In the genomic region with DNA sequence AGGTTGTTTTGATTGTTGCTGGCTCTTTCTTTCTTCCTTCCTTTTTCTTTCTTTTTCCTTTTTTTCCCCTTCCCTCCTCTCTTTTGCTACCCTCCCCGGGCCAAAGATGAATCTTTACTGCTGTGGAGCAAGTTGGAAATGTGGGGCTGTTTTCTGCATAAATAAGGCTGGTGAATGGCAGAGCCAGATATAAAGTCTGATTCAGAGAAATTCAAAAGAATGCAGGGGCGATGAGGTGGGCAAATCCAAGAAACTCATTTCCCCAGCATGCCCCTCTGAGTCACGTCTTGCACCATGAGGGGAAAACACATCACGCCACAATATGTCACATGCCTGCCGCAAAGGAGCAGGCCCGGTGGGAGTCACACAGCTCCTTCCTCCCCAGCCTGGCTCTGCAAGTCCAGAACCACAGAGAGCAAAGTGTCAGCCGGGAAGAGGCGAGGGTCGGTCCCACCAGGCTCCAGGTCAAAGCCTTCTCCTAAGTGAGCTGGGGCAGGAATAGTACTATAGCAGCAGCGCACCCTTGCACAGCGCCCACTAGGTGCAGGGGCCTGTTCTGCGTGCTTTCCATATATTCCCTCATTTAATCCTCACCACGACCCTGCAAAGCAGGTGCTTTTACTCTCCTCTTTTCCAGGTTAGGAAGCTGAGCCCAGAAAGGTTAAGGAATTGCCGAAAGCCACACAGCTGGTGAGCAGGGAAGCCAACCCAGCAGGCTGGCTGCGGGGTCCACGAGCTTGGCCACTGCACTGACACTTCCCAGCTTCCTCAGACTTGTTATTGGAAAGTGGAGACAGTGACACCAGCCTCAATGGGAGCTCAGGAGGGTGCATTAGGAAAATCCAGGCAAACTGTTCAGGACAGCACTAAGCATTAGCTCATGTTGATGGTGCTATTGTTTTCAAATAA, we compare ENCODE assay signal across 8 cellular contexts.
DNase-seq lines count a peak whose midpoint lies in the region; ATAC-seq, FAIRE-seq and TF ChIP-seq lines count a peak whose summit lies in the region.

No MANE protein-coding gene starts in this region.

- no peak overlapping the region for H2BK120ac ChIP-seq in neuronal stem cell (ENCODE audit: low read depth, low read length)

- FAIRE-seq in HTR-8/SVneo (lab: Jason Lieb, UNC): no peak

- H3K4me3 ChIP-seq in foreskin fibroblast (ENCODE audit: low read depth in 1 of 2, low read length in 2 of 2) (peak overlapping the region; percentile 40 to 42), neuronal stem cell (ENCODE audit: low read length in 2 of 2) (peak overlapping the region in 1 of 2 donors; percentile 42)

- H3K4ac ChIP-seq in neuronal stem cell (ENCODE audit: low read length): no peak overlapping the region

- no peaks in the 10 kb centered on the region for H3K9me3 ChIP-seq in neuronal stem cell (replicated peaks in 1 of 2; ENCODE audit: control insufficient read depth in 2 of 2, insufficient read depth in 1 of 2, low read depth in 1 of 2, low read length in 2 of 2)

- H2BK12ac ChIP-seq in neuronal stem cell (ENCODE audit: low read length): no peak overlapping the region

- ATAC-seq in GM19395 (IDR thresholded peaks at IDR 0.05; ENCODE audit: unreplicated experiment): no peak

- no peak overlapping the region for H4K8ac ChIP-seq in neuronal stem cell (ENCODE audit: low read depth, low read length)

- peak overlapping the region; percentile 48 for H3K4me2 ChIP-seq in neuronal stem cell (ENCODE audit: insufficient read depth, low read length, poor library complexity, severe bottlenecking)

- H3K36me3 ChIP-seq in neuronal stem cell (replicated peaks in 1 of 2; ENCODE audit: control insufficient read depth in 2 of 2, insufficient read depth in 2 of 2, low read length in 2 of 2): no peaks in the 10 kb centered on the region

- CTCF ChIA-PET in RWPE1 (lab: Yijun Ruan, JAX): interaction anchor here (0.6 to 1.7 kb wide), 22 partner anchors 9 to 1518 kb away, joined by 3 to 7 read pairs (median 3); no protein-coding TSS in a partner anchor

- TF ChIP-seq CTCF in RWPE1 (conservative IDR thresholded peaks at IDR 0.05; ENCODE audit: low read depth) (peak; percentile 73), foreskin fibroblast (IDR thresholded peaks at IDR 0.05; ENCODE audit: low read depth, low read length) (peak; percentile 77)

- H2BK5ac ChIP-seq in neuronal stem cell (ENCODE audit: low read length): peak overlapping the region; percentile 16

- POLR2A ChIA-PET in RWPE1 (lab: Yijun Ruan, JAX; ENCODE audit: low non-redundant PET): no interaction called here

- H3K27ac ChIP-seq in RWPE1 (peak overlapping the region; percentile 98), neuronal stem cell (replicated peaks; ENCODE audit: low read length) (peak overlapping the region; percentile 91), substantia nigra (ENCODE audit: low read depth, low read length, poor library complexity, severe bottlenecking) (peak overlapping the region; percentile 95)

- peaks cover 0 to 4% (median 0%) of the 10 kb centered on the region in 3 experiments for H3K27me3 ChIP-seq in neuronal stem cell (ENCODE audit: control insufficient read depth in 3 of 3, insufficient read depth in 3 of 3, low read depth in 1 of 3, low read length in 3 of 3)

- no peak overlapping the region for H3K14ac ChIP-seq in neuronal stem cell (ENCODE audit: low read length)

- H2BK15ac ChIP-seq in neuronal stem cell (ENCODE audit: low read length): no peak overlapping the region

- no CpG with 5 or more reads among the region's 16 CpGs for WGBS in neuronal stem cell (ENCODE audit: extremely low coverage in 2 of 2, insufficient read length in 2 of 2, insufficient replicate concordance in 1 of 2), 2 donors

- peak overlapping the region; percentile 25 for H3K23ac ChIP-seq in neuronal stem cell (ENCODE audit: low read depth, low read length, poor library complexity)

- H2AK5ac ChIP-seq in neuronal stem cell (ENCODE audit: low read depth, low read length): peak overlapping the region; percentile 1

- peaks cover 28 to 38% of the 10 kb centered on the region in 2 donors for H3K4me1 ChIP-seq in neuronal stem cell (ENCODE audit: control insufficient read depth in 2 of 2, insufficient read depth in 1 of 2, low read depth in 1 of 2, low read length in 2 of 2)

- no peaks in the 10 kb centered on the region for H3K79me1 ChIP-seq in neuronal stem cell (ENCODE audit: low read depth, low read length)

- H3K9ac ChIP-seq in neuronal stem cell (ENCODE audit: low read depth, low read length, poor library complexity): no peak overlapping the region

- H3K18ac ChIP-seq in neuronal stem cell (ENCODE audit: low read length): peak overlapping the region; percentile 90

- DNase-seq in DMS53 treated with DMSO at 0.1 percent for 48 hours (lab: John Stamatoyannopoulos, UW; ENCODE audit: unreplicated experiment) (peak; percentile 75), HTR-8/SVneo (ENCODE audit: insufficient read length, low spot score) (peak; percentile 63), RWPE1 (ENCODE audit: low spot score) (peak; percentile 55), foreskin fibroblast (peak; percentile 91 to 93), neuronal stem cell (ENCODE audit: low spot score) (peak; percentile 41), substantia nigra (lab: John Stamatoyannopoulos, UW) (peak in 39 of 49 donors; percentile 20 to 72 (median 49))
- DNase-seq in activated effector memory CD4-positive, alpha-beta T cell treated with anti-CD3 and anti-CD28 coated beads, Interleukin-2, amount 50 U/mL, for 16 hours: peak; percentile 87

- H4K91ac ChIP-seq in neuronal stem cell (ENCODE audit: low read depth, low read length, poor library complexity): no peak overlapping the region

- H2AFZ ChIP-seq in neuronal stem cell (ENCODE audit: low read length): peak overlapping the region; percentile 76

Comparison
In these comparisons a context has a peak if more than half of its experiments do, and no peak if none do; other contexts are left out.
1. DNase-seq: peak in every context shown above with its lines; median percentile 92 in foreskin fibroblast; 87 in activated effector memory CD4-positive, alpha-beta T cell treated with anti-CD3 and anti-CD28 coated beads, Interleukin-2, amount 50 U/mL, for 16 hours; 75 in DMS53 treated with DMSO at 0.1 percent for 48 hours; 63 in HTR-8/SVneo; 55 in RWPE1; 49 in substantia nigra; 41 in neuronal stem cell.